In the genomic region with DNA sequence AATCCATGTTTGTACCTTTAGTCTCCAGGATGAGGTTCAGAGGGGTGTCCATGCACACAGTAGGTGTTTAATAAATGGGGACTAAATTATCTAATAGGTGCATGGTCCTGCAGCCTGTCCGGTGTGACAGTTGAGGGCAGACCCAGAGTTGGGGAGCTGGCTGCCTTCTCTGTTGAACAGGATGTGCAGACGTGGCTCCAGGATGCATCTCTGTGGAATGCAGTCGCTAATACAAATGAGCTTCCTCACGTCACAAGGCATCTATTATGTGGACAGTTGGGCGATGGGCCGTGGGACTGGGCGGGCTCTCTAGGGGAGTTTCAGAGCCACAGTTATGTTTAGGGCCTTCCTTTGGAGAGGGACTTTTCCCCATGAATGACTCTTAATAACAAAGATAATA, we compare ENCODE assay signal across 14 cellular contexts.
DNase-seq lines count a peak whose midpoint lies in the region; ATAC-seq and TF ChIP-seq lines count a peak whose summit lies in the region.
"Had no signal": no experiment of that assay in that cellular context is flagged by ENCODE, and none has a peak within 500 bp of the region (broad histone marks: within the 10 kb centered on the region; RNA-seq: fewer than 3 reads in every experiment).

No MANE protein-coding gene starts in this region.

- peak overlapping the region; percentile 93 to 99 (median 97) for H3K27ac Mint-ChIP-seq in naive B cell
- H3K27ac Mint-ChIP-seq in naive thymus-derived CD4-positive, alpha-beta T cell: no peak overlapping the region
- H3K27ac Mint-ChIP-seq: activated CD8-positive, alpha-beta T cell treated with anti-CD3 and anti-CD28 coated beads for 36 hours had no signal

- H3K36me3 ChIP-seq in transverse colon: no peaks in the 10 kb centered on the region
- H3K36me3 ChIP-seq in naive thymus-derived CD4-positive, alpha-beta T cell (ENCODE audit: control insufficient read depth in 2 of 3, insufficient read depth in 3 of 3, low read length in 3 of 3): no peaks in the 10 kb centered on the region

- H3K27ac ChIP-seq in transverse colon: no peak overlapping the region
- H3K27ac ChIP-seq in naive thymus-derived CD4-positive, alpha-beta T cell (ENCODE audit: low read depth, low read length): no peak overlapping the region
- H3K27ac ChIP-seq: body of pancreas, hepatocyte had no signal

- ATAC-seq in naive B cell (ENCODE audit: low read depth in 2 of 2): peak; percentile 39 to 52
- no peak for ATAC-seq in HG03469 (IDR thresholded peaks at IDR 0.05; ENCODE audit: unreplicated experiment)
- no peak for ATAC-seq in naive thymus-derived CD4-positive, alpha-beta T cell
- ATAC-seq: activated CD8-positive, alpha-beta T cell treated with anti-CD3 and anti-CD28 coated beads for 36 hours; body of pancreas had no signal

- peaks cover 0 to 4% (median 0%) of the 10 kb centered on the region in 7 donors for H3K9me3 Mint-ChIP-seq in naive B cell
- peaks cover 0 to 6% (median 0%) of the 10 kb centered on the region in 11 donors for H3K9me3 Mint-ChIP-seq in naive thymus-derived CD4-positive, alpha-beta T cell
- H3K9me3 Mint-ChIP-seq: activated CD8-positive, alpha-beta T cell treated with anti-CD3 and anti-CD28 coated beads for 36 hours had no signal

- H3K4me3 ChIP-seq in epithelial cell of esophagus (ENCODE audit: low read length): no peak overlapping the region
- H3K4me3 ChIP-seq in transverse colon: no peak overlapping the region
- H3K4me3 ChIP-seq in naive thymus-derived CD4-positive, alpha-beta T cell (ENCODE audit: low read length): no peak overlapping the region
- H3K4me3 ChIP-seq: body of pancreas, hepatocyte, Peyer's patch had no signal

- peaks cover 64 to 99% (median 85%) of the 10 kb centered on the region in 3 donors for H3K4me1 Mint-ChIP-seq in naive B cell
- H3K4me1 Mint-ChIP-seq in naive thymus-derived CD4-positive, alpha-beta T cell: peaks cover 0 to 10% (median 4%) of the 10 kb centered on the region in 7 donors

- TF ChIP-seq CTCF in epithelial cell of esophagus (IDR thresholded peaks at IDR 0.05; ENCODE audit: insufficient read depth, low read depth, low read length, missing control alignments) (no peak), transverse colon (IDR thresholded peaks at IDR 0.05) (no peak)

- POLR2A ChIA-PET in naive thymus-derived CD4-positive, alpha-beta T cell (lab: Charles Lee): no interaction called here

- CTCF ChIA-PET in naive thymus-derived CD4-positive, alpha-beta T cell (lab: Charles Lee): no interaction called here

- peaks cover 9 to 42% (median 26%) of the 10 kb centered on the region in 4 donors for H3K4me1 ChIP-seq in transverse colon
- H3K4me1 ChIP-seq in naive thymus-derived CD4-positive, alpha-beta T cell (ENCODE audit: control insufficient read depth in 2 of 2, insufficient read depth in 2 of 2, low read length in 2 of 2): no peaks in the 10 kb centered on the region

- no peak for TF ChIP-seq POLR2A in transverse colon (IDR thresholded peaks at IDR 0.05)

- no peaks in the 10 kb centered on the region for H3K27me3 Mint-ChIP-seq in naive B cell
- H3K27me3 Mint-ChIP-seq in naive thymus-derived CD4-positive, alpha-beta T cell: no peaks in the 10 kb centered on the region
- H3K27me3 Mint-ChIP-seq: activated CD8-positive, alpha-beta T cell treated with anti-CD3 and anti-CD28 coated beads for 36 hours had no signal

- no peaks in the 10 kb centered on the region for H3K9me3 ChIP-seq in transverse colon
- no peaks in the 10 kb centered on the region for H3K9me3 ChIP-seq in naive thymus-derived CD4-positive, alpha-beta T cell (ENCODE audit: control insufficient read depth in 2 of 3, low read length in 3 of 3)
- H3K9me3 ChIP-seq: body of pancreas, Peyer's patch had no signal

- H3K27me3 ChIP-seq in transverse colon: no peaks in the 10 kb centered on the region
- H3K27me3 ChIP-seq in naive thymus-derived CD4-positive, alpha-beta T cell (ENCODE audit: control insufficient read depth in 2 of 2, insufficient read depth in 2 of 2, low read length in 2 of 2): no peaks in the 10 kb centered on the region
- H3K27me3 ChIP-seq: body of pancreas, hepatocyte, Peyer's patch had no signal

- intact Hi-C loops in transverse colon (cut with DNase I; ENCODE audit: low total_unique reads): no loop called here
- intact Hi-C loops in naive thymus-derived CD4-positive, alpha-beta T cell (cut with micrococcal nuclease): no loop called here

- DNase-seq in Ammon's horn (ENCODE audit: low spot score) (peak; percentile 66), NCI-H226 (peak; percentile 35), epithelial cell of esophagus (ENCODE audit: low read depth) (peak; percentile 61), naive B cell (peak; percentile 62), transverse colon (no peak), GDM1 (lab: John Stamatoyannopoulos, UW) (no peak)
- DNase-seq in naive thymus-derived CD4-positive, alpha-beta T cell: no peak
- DNase-seq: activated CD8-positive, alpha-beta T cell treated with anti-CD3 and anti-CD28 coated beads for 36 hours; body of pancreas; NCI-H1436; occipital lobe had no signal

- WGBS in transverse colon (ENCODE audit: low coverage in 1 of 2), 2 donors: 64 to 80% methylated on average over 3 to 7 of the region's 7 CpGs

- peaks cover 8 to 14% of the 10 kb centered on the region in 2 donors for H3K36me3 Mint-ChIP-seq in naive B cell
- peaks cover 0 to 28% (median 7%) of the 10 kb centered on the region in 5 donors for H3K36me3 Mint-ChIP-seq in naive thymus-derived CD4-positive, alpha-beta T cell

- in situ Hi-C loops in transverse colon (cut with MboI; ENCODE audit: low pct_ligation_motif_present in 1 of 4, low pct_unique_long_range_greater_than_20kb in 1 of 4, low sequenced_read_pairs in 3 of 4): no loop called here

- no peak for TF ChIP-seq EP300 in transverse colon (IDR thresholded peaks at IDR 0.05; ENCODE audit: low read depth)

- peak overlapping the region; percentile 39 to 71 (median 52) for H3K4me3 Mint-ChIP-seq in naive B cell
- no peak overlapping the region for H3K4me3 Mint-ChIP-seq in naive thymus-derived CD4-positive, alpha-beta T cell
- H3K4me3 Mint-ChIP-seq: activated CD8-positive, alpha-beta T cell treated with anti-CD3 and anti-CD28 coated beads for 36 hours had no signal

Comparison
In these comparisons a context has a peak if more than half of its experiments do, and no peak if none do; other contexts are left out.
1. DNase-seq: peak in Ammon's horn (single experiment), NCI-H226 (single experiment), epithelial cell of esophagus (single experiment) and naive B cell (single experiment); none in transverse colon (single experiment), naive thymus-derived CD4-positive, alpha-beta T cell (0 of 9) and GDM1 (single experiment).
2. ATAC-seq: peak in naive B cell (2 of 2); none in HG03469 (single experiment) and naive thymus-derived CD4-positive, alpha-beta T cell (single experiment).
3. H3K27ac Mint-ChIP-seq: peak in naive B cell (6 of 6); none in naive thymus-derived CD4-positive, alpha-beta T cell (0 of 9).
4. H3K4me3 Mint-ChIP-seq: peak in naive B cell (8 of 8); none in naive thymus-derived CD4-positive, alpha-beta T cell (0 of 10).